Comparison of ENCODE assay signal across 18 cellular contexts in genomic region chr1:9577423-9577822, GRCh38. TPM values are rescaled to one million over a fixed set of nuclear protein-coding genes. Genes with fewer than 3 reads are reported as not detected.
DNase-seq lines count a peak whose midpoint lies in the region; ATAC-seq and TF ChIP-seq lines count a peak whose summit lies in the region.
"Had no signal": no experiment of that assay in that cellular context is flagged by ENCODE, and none has a peak within 500 bp of the region (broad histone marks: within the 10 kb centered on the region; RNA-seq: fewer than 3 reads in every experiment).

No MANE protein-coding gene starts in this region.

- H3K36me3 ChIP-seq in HCT116 (ENCODE audit: control insufficient read depth in 1 of 2, insufficient read depth in 2 of 2, low read length in 2 of 2) (peaks cover 8 to 24% of the 10 kb centered on the region in 2 experiments; a peak in 3 of 4 replicates), osteoblast (ENCODE audit: insufficient read depth, low read length) (peaks cover 8% of the 10 kb centered on the region)

- H3K4me2 ChIP-seq in HCT116 (ENCODE audit: low read length): no peak overlapping the region
- no peak overlapping the region for H3K4me2 ChIP-seq in osteoblast (ENCODE audit: insufficient read depth, low read length)
- H3K4me2 ChIP-seq: GM23338 had no signal

- ATAC-seq in HCT116: peak; percentile 25; the same call in 1 of the 2 replicates
- no peak for ATAC-seq in T-helper 17 cell
- no peak for ATAC-seq in GM21737 (IDR thresholded peaks at IDR 0.05; ENCODE audit: unreplicated experiment)
- no peak for ATAC-seq in HG03280 (IDR thresholded peaks at IDR 0.05; ENCODE audit: unreplicated experiment)
- ATAC-seq: GM23338 had no signal

- no peaks in the 10 kb centered on the region for H3K4me1 ChIP-seq in HCT116 (ENCODE audit: control insufficient read depth in 1 of 2, insufficient read depth in 2 of 2, low read length in 2 of 2)
- no peaks in the 10 kb centered on the region for H3K4me1 ChIP-seq in osteoblast (ENCODE audit: insufficient read depth, low read length)

- no peaks in the 10 kb centered on the region for H3K27me3 ChIP-seq in HCT116 (ENCODE audit: insufficient read depth, low read length)
- no peaks in the 10 kb centered on the region for H3K27me3 ChIP-seq in osteoblast (ENCODE audit: insufficient read depth, low read length)

- H3K4me3 Mint-ChIP-seq in T-helper 17 cell: no peak overlapping the region
- H3K4me3 Mint-ChIP-seq: CD4-positive, alpha-beta memory T cell; GM23338; HFFc6 had no signal

- no peak for TF ChIP-seq RAD21 in HCT116 (IDR thresholded peaks at IDR 0.05; ENCODE audit: low read depth)

- TF ChIP-seq CTCF in HCT116 (IDR thresholded peaks at IDR 0.05 in 2 of 3, conservative IDR thresholded peaks at IDR 0.05 in 1 of 3; ENCODE audit: borderline replicate concordance in 1 of 3, insufficient read depth in 1 of 3, low read depth in 2 of 3, low read length in 2 of 3) (no peak), osteoblast (IDR thresholded peaks at IDR 0.05; ENCODE audit: extremely low read depth, low read depth, low read length) (no peak)

- POLR2A ChIA-PET in HCT116 (lab: Charles Lee): no interaction called here

- TF ChIP-seq POLR2A in HCT116 (IDR thresholded peaks at IDR 0.05; ENCODE audit: borderline replicate concordance, extremely low read depth, insufficient read depth, insufficient read length): no peak

- BruUV-seq in HCT116 (replicated peaks; lab: Mats Ljungman, UMichigan): no TSS peak

- H3K9ac ChIP-seq in HCT116 (ENCODE audit: low read length): no peak overlapping the region

- H3K4me3 ChIP-seq in HCT116 (replicated peaks in 1 of 2; ENCODE audit: low read depth in 1 of 2, low read length in 2 of 2) (no peak overlapping the region), osteoblast (ENCODE audit: insufficient read depth, low read length) (no peak overlapping the region)
- H3K4me3 ChIP-seq: GM23338 had no signal

- RAD21 ChIA-PET in HCT116 (lab: Charles Lee; ENCODE audit: low non-redundant PET in 1 of 2, low total read pairs in 2 of 2, uncharacterized antibody in 2 of 2, unreplicated experiment in 2 of 2): no interaction called here

- CTCF ChIA-PET in HCT116 (lab: Charles Lee): no interaction called here

- H4K20me1 ChIP-seq in HCT116 (ENCODE audit: insufficient read depth) (no peaks in the 10 kb centered on the region), osteoblast (ENCODE audit: insufficient read depth, low read length) (no peaks in the 10 kb centered on the region)

- H3K27ac Mint-ChIP-seq in T-helper 17 cell: peak overlapping the region; percentile 16
- H3K27ac Mint-ChIP-seq: GM23338, H9, HFFc6 had no signal

- H3K79me2 ChIP-seq in HCT116 (ENCODE audit: insufficient read depth, low read length) (peaks cover 6% of the 10 kb centered on the region; the same call in 1 of the 2 replicates), osteoblast (ENCODE audit: insufficient read depth, low read length) (no peaks in the 10 kb centered on the region)

- H3K9me3 ChIP-seq in HCT116 (ENCODE audit: control insufficient read depth in 1 of 2, insufficient read depth in 1 of 2, low read depth in 1 of 2, low read length in 2 of 2): no peaks in the 10 kb centered on the region
- no peaks in the 10 kb centered on the region for H3K9me3 ChIP-seq in T-helper 17 cell (ENCODE audit: control insufficient read depth, low read length, poor library complexity, severe bottlenecking)
- no peaks in the 10 kb centered on the region for H3K9me3 ChIP-seq in osteoblast (ENCODE audit: low read depth, low read length)

- peaks cover 7% of the 10 kb centered on the region for H3K36me3 Mint-ChIP-seq in T-helper 17 cell (ENCODE audit: low read depth)

- peak; percentile 34 for DNase-seq in activated effector memory CD4-positive, alpha-beta T cell treated with anti-CD3 and anti-CD28 coated beads, Interleukin-2, amount 50 U/mL, for 16 hours
- no peak for DNase-seq in activated effector memory CD4-positive, alpha-beta T cell treated with Interleukin-2 at 50 U/mL for 16 hours
- no peak for DNase-seq in HCT116 (ENCODE audit: low read depth, low spot score)
- no peak for DNase-seq in T-helper 17 cell
- DNase-seq in osteoblast (ENCODE audit: insufficient read length, low spot score, missing footprints): peak; percentile 53
- DNase-seq in dedifferentiated amniotic fluid mesenchymal stem cell (ENCODE audit: extremely low spot score): no peak
- DNase-seq: C1 segment of cervical spinal cord; Calu3; CD4-positive, alpha-beta memory T cell; COR-L47; DMS53; DMS79 treated with DMSO at 0.1 percent for 48 hours; GF-D8; H9; HFFc6 had no signal

- H2AFZ ChIP-seq in HCT116 (ENCODE audit: low read depth, low read length, poor library complexity, severe bottlenecking) (no peak overlapping the region), osteoblast (ENCODE audit: low read length) (no peak overlapping the region)
- H2AFZ ChIP-seq: GM23338 had no signal

- peaks cover 4% of the 10 kb centered on the region for H3K4me1 Mint-ChIP-seq in T-helper 17 cell
- H3K4me1 Mint-ChIP-seq: GM23338, H9 had no signal

- H3K27ac ChIP-seq in HCT116 (ENCODE audit: low read depth, low read length) (no peak overlapping the region), osteoblast (ENCODE audit: low read depth, low read length) (no peak overlapping the region)

- no peaks in the 10 kb centered on the region for H3K9me2 ChIP-seq in HCT116 (ENCODE audit: insufficient read depth)

- no peaks in the 10 kb centered on the region for H3K27me3 Mint-ChIP-seq in T-helper 17 cell
- H3K27me3 Mint-ChIP-seq: CD4-positive, alpha-beta memory T cell had no signal

- intact Hi-C loops in HCT116 (cut with micrococcal nuclease): no loop called here

TF ChIP-seq in HCT116, 20 proteins besides CTCF, POLR2A, EP300 and RAD21 (continues in another document):
- no peak for TF ChIP-seq SIN3A (IDR thresholded peaks at IDR 0.05; ENCODE audit: low read depth)
- no peak for TF ChIP-seq FOSL1 (IDR thresholded peaks at IDR 0.05; ENCODE audit: low read depth)
- TF ChIP-seq, protein P1, sequence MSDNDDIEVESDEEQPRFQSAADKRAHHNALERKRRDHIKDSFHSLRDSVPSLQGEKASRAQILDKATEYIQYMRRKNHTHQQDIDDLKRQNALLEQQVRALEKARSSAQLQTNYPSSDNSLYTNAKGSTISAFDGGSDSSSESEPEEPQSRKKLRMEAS (IDR thresholded peaks at IDR 0.05): no peak
- no peak for TF ChIP-seq CBX3 (IDR thresholded peaks at IDR 0.05; ENCODE audit: low read depth)
- no peak for TF ChIP-seq YY1 (IDR thresholded peaks at IDR 0.05; ENCODE audit: extremely low read depth, insufficient replicate concordance, low read depth, low read length)
- TF ChIP-seq EZH2 (IDR thresholded peaks at IDR 0.05): no peak
- TF ChIP-seq ZBTB33 (IDR thresholded peaks at IDR 0.05; ENCODE audit: extremely low read depth, insufficient replicate concordance, low read length): no peak
- no peak for TF ChIP-seq REST (IDR thresholded peaks at IDR 0.05; ENCODE audit: low read depth)
- no peak for TF ChIP-seq EZH2phosphoT487 (IDR thresholded peaks at IDR 0.05; ENCODE audit: borderline replicate concordance)
- TF ChIP-seq EGR1 (IDR thresholded peaks at IDR 0.05; ENCODE audit: low read depth): no peak
- TF ChIP-seq ZFX (IDR thresholded peaks at IDR 0.05): no peak
- no peak for TF ChIP-seq TCF7L2 (IDR thresholded peaks at IDR 0.05; ENCODE audit: borderline replicate concordance, extremely low read depth, insufficient read depth, insufficient read length)
- no peak for TF ChIP-seq JUND (IDR thresholded peaks at IDR 0.05)

RNA-seq across cellular contexts. Expression of gene TMEM201, which starts 11.3 kb away (rescaled TPM):
- 27.6 TPM for total RNA-seq in HCT116 (2021; ENCODE audit: unreplicated experiment)
- 9.0 and 9.7 TPM in 2 replicates for polyA plus RNA-seq in HCT116 (2012)
- total RNA-seq in T-helper 17 cell: 10 to 100 TPM; 10.5 to 14.0 TPM
- 5.9 and 6.2 TPM in 2 replicates for total RNA-seq in osteoblast

RNA-seq across cellular contexts. Expression of gene SLC25A33, which starts 38.2 kb away (rescaled TPM):
- total RNA-seq in HCT116 (2021; ENCODE audit: unreplicated experiment) (9.8 TPM), T-helper 17 cell (1 to 10 TPM; 3.7 to 4.9 TPM), osteoblast (7.2 and 8.0 TPM in 2 replicates)
- polyA plus RNA-seq in HCT116 (2012): 5.0 and 5.1 TPM in 2 replicates

Comparison
In these comparisons a context has a peak if more than half of its experiments do, and no peak if none do; other contexts are left out.
1. DNase-seq: peak in activated effector memory CD4-positive, alpha-beta T cell treated with anti-CD3 and anti-CD28 coated beads, Interleukin-2, amount 50 U/mL, for 16 hours (single experiment) and osteoblast (single experiment); none in activated effector memory CD4-positive, alpha-beta T cell treated with Interleukin-2 at 50 U/mL for 16 hours (single experiment), HCT116 (single experiment), T-helper 17 cell (0 of 3) and dedifferentiated amniotic fluid mesenchymal stem cell (single experiment).